In the genomic region with DNA sequence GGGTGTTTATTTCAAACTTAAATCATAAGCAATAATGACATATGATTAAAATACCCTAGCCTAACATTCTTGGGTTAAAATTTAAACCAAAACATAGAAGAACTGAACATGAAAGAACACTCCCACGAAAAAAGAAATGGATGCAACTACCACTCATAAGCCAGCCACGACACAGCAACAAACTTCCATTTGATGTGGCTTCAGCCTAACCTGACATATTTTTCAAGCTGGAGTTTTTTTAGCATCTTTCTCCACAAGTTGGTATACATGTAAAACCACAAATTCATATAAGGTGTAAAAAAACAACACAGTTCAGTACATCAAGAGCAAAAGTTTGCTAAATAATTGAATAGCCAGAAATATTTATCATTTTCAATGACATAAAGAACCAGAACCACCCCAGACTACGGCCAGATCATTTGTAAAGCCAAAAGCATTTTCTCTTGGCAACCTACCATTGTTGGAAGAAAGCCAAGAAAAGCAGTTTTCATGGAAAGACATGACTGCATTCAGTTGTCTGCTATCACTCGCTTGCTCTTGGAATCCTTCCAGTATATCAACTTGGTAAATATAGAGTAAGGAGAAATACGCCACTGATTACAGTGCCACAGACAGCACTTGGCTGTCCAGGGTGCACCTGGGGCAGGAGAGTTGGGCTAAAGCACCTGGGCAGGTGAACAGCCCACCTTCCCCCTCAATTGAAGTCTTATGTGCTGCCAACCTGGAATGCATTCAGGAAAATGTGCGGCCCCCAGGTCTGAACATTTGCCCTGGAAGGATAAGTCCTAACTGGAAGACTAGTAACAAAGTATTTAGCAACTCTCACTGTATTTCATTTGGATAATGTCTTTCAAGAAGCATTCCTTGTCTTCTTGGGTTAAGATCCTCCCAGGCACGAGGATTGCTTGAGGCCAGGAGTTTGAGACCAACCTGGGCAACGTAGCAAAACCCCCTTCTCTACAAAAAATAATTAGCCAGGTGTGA, we compare ENCODE assay signal across 8 cellular contexts.
DNase-seq lines count a peak whose midpoint lies in the region; ATAC-seq and TF ChIP-seq lines count a peak whose summit lies in the region.

No MANE protein-coding gene starts in this region.

- no peaks in the 10 kb centered on the region for H3K36me3 ChIP-seq in sigmoid colon

- TF ChIP-seq CTCF in astrocyte of the spinal cord (IDR thresholded peaks at IDR 0.05; ENCODE audit: low read depth, low read length), result no peak
- TF ChIP-seq CTCF in sigmoid colon (IDR thresholded peaks at IDR 0.05), result no peak

- intact Hi-C loops in sigmoid colon (cut with DNase I), result no loop called here

- in situ Hi-C loops in astrocyte of the spinal cord (cut with HindIII; ENCODE audit: low sequenced_read_pairs), result no loop called here

- H3K27me3 ChIP-seq in sigmoid colon, result no peaks in the 10 kb centered on the region

- no peaks in the 10 kb centered on the region for H3K9me3 ChIP-seq in sigmoid colon

- WGBS in sigmoid colon, 2 donors, result 11 to 37% methylated on average over 8 of the region's 8 CpGs

- H3K27ac ChIP-seq in sigmoid colon, result peak overlapping the region in 2 of 4 donors; percentile 8 to 28

- ATAC-seq in HG02981 (IDR thresholded peaks at IDR 0.05; ENCODE audit: unreplicated experiment) (no peak), GM18907 (IDR thresholded peaks at IDR 0.05; ENCODE audit: unreplicated experiment) (no peak), GM19395 (IDR thresholded peaks at IDR 0.05; ENCODE audit: unreplicated experiment) (no peak)

- H3K4me3 ChIP-seq in astrocyte of the spinal cord (ENCODE audit: low read depth, low read length) (no peak overlapping the region), sigmoid colon (no peak overlapping the region)

- DNase-seq in DMS153 (lab: John Stamatoyannopoulos, UW) (peak; percentile 93), NCI-H2107 (lab: John Stamatoyannopoulos, UW) (peak; percentile 87), astrocyte of the spinal cord (ENCODE audit: low read depth, low spot score) (peak; percentile 96), kidney glomerular epithelial cell (lab: John Stamatoyannopoulos, UW) (peak; percentile 89), sigmoid colon (no peak)

- no peak for TF ChIP-seq EP300 in sigmoid colon (IDR thresholded peaks at IDR 0.05)

- H3K4me1 ChIP-seq in sigmoid colon, result peaks cover 0 to 98% (median 90%) of the 10 kb centered on the region in 4 donors

- TF ChIP-seq POLR2A in sigmoid colon (IDR thresholded peaks at IDR 0.05), result no peak
